In genomic region chr7:156609010-156609877, GRCh38 we compare ENCODE assay signal across 15 cellular contexts. TPM values are rescaled to one million over a fixed set of nuclear protein-coding genes. Genes with fewer than 3 reads are reported as not detected.
DNase-seq lines count a peak whose midpoint lies in the region; ATAC-seq, FAIRE-seq and TF ChIP-seq lines count a peak whose summit lies in the region.
"Had no signal": no experiment of that assay in that cellular context is flagged by ENCODE, and none has a peak within 500 bp of the region (broad histone marks: within the 10 kb centered on the region; RNA-seq: fewer than 3 reads in every experiment).

No MANE protein-coding gene starts in this region.

- intact Hi-C loops in colonic mucosa (cut with DNase I): no loop called here
- intact Hi-C loops in right lobe of liver (cut with DNase I): no loop called here

- no peaks in the 10 kb centered on the region for H3K9me3 ChIP-seq in A549
- no peaks in the 10 kb centered on the region for H3K9me3 ChIP-seq in colonic mucosa
- H3K9me3 ChIP-seq in right lobe of liver: no peaks in the 10 kb centered on the region
- H3K9me3 ChIP-seq: prostate gland had no signal

- no peak for FAIRE-seq in A549 (lab: Jason Lieb, UNC)

- H3K27ac ChIP-seq in A549 (no peak overlapping the region; a peak in 1 of 6 replicates), colonic mucosa (peak overlapping the region; percentile 38), right lobe of liver (peak overlapping the region; percentile 13 to 66 (median 46))
- H3K27ac ChIP-seq: prostate gland had no signal

- no peak for TF ChIP-seq EP300 in A549 (IDR thresholded peaks at IDR 0.05)

- DNase-seq in A549 (ENCODE audit: low read depth in 1 of 2, low spot score in 1 of 2) (no peak), DMS53 (lab: John Stamatoyannopoulos, UW) (peak; percentile 54), colonic mucosa (peak; percentile 78), right lobe of liver (peak in 1 of 3 donors; percentile 67), GM13977 (ENCODE audit: low spot score) (no peak)
- DNase-seq: anterior cingulate cortex, KG1, kidney glomerular epithelial cell, naive B cell, NCI-H1105, SHP77 had no signal

- CTCF ChIA-PET in A549 (lab: Yijun Ruan, JAX): no interaction called here

- ATAC-seq in A549 (peak in 1 of 2 experiments; percentile 50; a peak in 3 of 6 replicates), right lobe of liver (peak; percentile 75 to 83 (median 80)), GM18511 (IDR thresholded peaks at IDR 0.05; ENCODE audit: unreplicated experiment) (no peak), GM18858 (IDR thresholded peaks at IDR 0.05; ENCODE audit: unreplicated experiment) (no peak), HG02852 (IDR thresholded peaks at IDR 0.05; ENCODE audit: unreplicated experiment) (no peak)

- in situ Hi-C loops in GM13977 (cut with MboI; ENCODE audit: low pct_unique_long_range_greater_than_20kb, low sequenced_read_pairs, unreplicated experiment): no loop called here

- TF ChIP-seq CTCF in A549 (IDR thresholded peaks at IDR 0.05) (no peak), colonic mucosa (IDR thresholded peaks at IDR 0.05) (no peak), right lobe of liver (IDR thresholded peaks at IDR 0.05) (no peak), GM13977 (IDR thresholded peaks at IDR 0.05; ENCODE audit: extremely low read depth, insufficient read depth, missing control alignments) (no peak)

- POLR2A ChIA-PET in A549 (lab: Yijun Ruan, JAX): no interaction called here

- no peak for TF ChIP-seq RAD21 in A549 (conservative IDR thresholded peaks at IDR 0.05 in 1 of 2, IDR thresholded peaks at IDR 0.05 in 1 of 2)

- no peak overlapping the region for H3K4me3 ChIP-seq in A549
- no peak overlapping the region for H3K4me3 ChIP-seq in colonic mucosa
- no peak overlapping the region for H3K4me3 ChIP-seq in right lobe of liver
- H3K4me3 ChIP-seq: prostate gland had no signal

- H3K4me1 ChIP-seq in A549: no peaks in the 10 kb centered on the region
- no peaks in the 10 kb centered on the region for H3K4me1 ChIP-seq in colonic mucosa
- H3K4me1 ChIP-seq in right lobe of liver: peaks cover 0 to 25% (median 11%) of the 10 kb centered on the region in 4 donors

- H3K27me3 ChIP-seq in colonic mucosa (no peaks in the 10 kb centered on the region), right lobe of liver (no peaks in the 10 kb centered on the region)

- H3K36me3 ChIP-seq in colonic mucosa (no peaks in the 10 kb centered on the region), right lobe of liver (no peaks in the 10 kb centered on the region)
- H3K36me3 ChIP-seq: prostate gland had no signal

- peak overlapping the region; percentile 26; the same call in 1 of the 3 replicates for H3K4me2 ChIP-seq in A549

- TF ChIP-seq POLR2A in A549 (IDR thresholded peaks at IDR 0.05; ENCODE audit: low read length) (no peak), right lobe of liver (IDR thresholded peaks at IDR 0.05) (no peak)

- WGBS in A549 (ENCODE audit: missing lambda C conversion rate): 48% methylated on average over 7 of the region's 7 CpGs
- WGBS in right lobe of liver (ENCODE audit: insufficient coverage, low coverage, low lambda C conversion rate, missing lambda C conversion rate): 48% methylated on average over 7 of the region's 7 CpGs

- peak overlapping the region in 1 of 2 donors; percentile 38 for H3K9ac ChIP-seq in colonic mucosa (ENCODE audit: low read depth in 2 of 2, low read length in 2 of 2)

TF ChIP-seq in A549, 52 proteins besides CTCF, POLR2A, EP300 and RAD21:
- TF ChIP-seq HOXB5 (CRISPR knock-in tag; IDR thresholded peaks at IDR 0.05): no peak
- no peak for TF ChIP-seq BCL3 (IDR thresholded peaks at IDR 0.05)
- TF ChIP-seq USF2 (IDR thresholded peaks at IDR 0.05): no peak
- no peak for TF ChIP-seq HOXB13 (CRISPR knock-in tag; IDR thresholded peaks at IDR 0.05; ENCODE audit: low read depth)

RNA-seq across cellular contexts. Expression of gene RNF32, which starts 31.3 kb away (rescaled TPM):
- 2.5 and 2.8 TPM in 2 replicates for polyA plus RNA-seq in A549 (2011; rRNA removed)
- 0.70 TPM in 2 replicates for polyA plus RNA-seq in A549 (2012; cell fraction: cytosol; rRNA removed)
- polyA plus RNA-seq in A549 (2012; cell fraction: nucleus; rRNA removed): 0.30 and 1.1 TPM in 2 replicates
- 1.3 to 1.8 TPM (median 1.4 TPM) in 3 replicates for polyA plus RNA-seq in A549 (2017; fragmentation: RNase III; extraction: RNeasy Plus Mini Kit Qiagen cat#74134 plus additional on column Dnase treatment)
- polyA minus RNA-seq in A549 (2011; rRNA and poly(A)+ RNA removed): 1.0 and 2.0 TPM in 2 replicates
- total RNA-seq in colonic mucosa: 1 to 10 TPM; 2.0 TPM
- under 1 TPM in 5 of 6 experiments, not detected in 1; 0.23 to 0.84 (median 0.66) TPM for total RNA-seq in right lobe of liver

Comparison
In these comparisons a context has a peak if more than half of its experiments do, and no peak if none do; other contexts are left out.
1. ATAC-seq: peak in right lobe of liver (4 of 4); none in GM18511 (single experiment), GM18858 (single experiment) and HG02852 (single experiment).
2. DNase-seq: peak in DMS53 (single experiment) and colonic mucosa (single experiment); none in A549 (0 of 2) and GM13977 (single experiment).
3. H3K27ac ChIP-seq: peak in colonic mucosa (single experiment) and right lobe of liver (3 of 3); none in A549 (0 of 2).